1 cellular context compared by ENCODE assay signal in the genomic region with DNA sequence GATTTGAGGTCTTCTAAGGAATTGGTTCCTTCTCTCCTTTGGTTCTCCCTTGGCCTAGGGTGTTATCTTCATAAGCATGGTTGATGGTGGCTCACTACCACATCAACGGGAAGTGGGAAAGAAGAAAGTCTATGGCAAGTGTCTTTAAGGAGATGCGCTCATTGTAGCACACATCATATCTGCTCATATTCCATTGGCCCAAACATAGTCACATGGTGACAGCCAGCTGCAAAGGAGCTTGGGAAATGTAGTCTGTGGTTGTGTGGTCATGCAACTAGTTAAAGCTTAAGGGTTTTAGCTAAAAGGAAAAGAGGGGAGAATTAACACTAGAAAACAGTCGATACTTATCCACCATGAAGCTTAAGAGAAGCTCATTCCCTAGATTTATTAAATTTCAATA.
A peak's percentile ranks its signal among the peaks of the same experiment; 100 is the strongest.
TF ChIP-seq lines count a peak whose summit lies in the region.

No MANE protein-coding gene starts in this region.

TF ChIP-seq in H1, 55 proteins besides CTCF, POLR2A, EP300 and RAD21:
- TF ChIP-seq SIX5 (IDR thresholded peaks at IDR 0.05; ENCODE audit: low read depth, low read length): peak; percentile 54
- no peak for TF ChIP-seq NANOG (IDR thresholded peaks at IDR 0.05; ENCODE audit: insufficient read depth, low read depth, low read length, poor library complexity, severe bottlenecking)
- TF ChIP-seq ATF3 (IDR thresholded peaks at IDR 0.05; ENCODE audit: insufficient read depth, low read depth, low read length): 0 out of 2 replicates have a peak, but pooled peaks have one; percentile 24
- TF ChIP-seq, protein P1, sequence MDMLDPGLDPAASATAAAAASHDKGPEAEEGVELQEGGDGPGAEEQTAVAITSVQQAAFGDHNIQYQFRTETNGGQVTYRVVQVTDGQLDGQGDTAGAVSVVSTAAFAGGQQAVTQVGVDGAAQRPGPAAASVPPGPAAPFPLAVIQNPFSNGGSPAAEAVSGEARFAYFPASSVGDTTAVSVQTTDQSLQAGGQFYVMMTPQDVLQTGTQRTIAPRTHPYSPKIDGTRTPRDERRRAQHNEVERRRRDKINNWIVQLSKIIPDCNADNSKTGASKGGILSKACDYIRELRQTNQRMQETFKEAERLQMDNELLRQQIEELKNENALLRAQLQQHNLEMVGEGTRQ (IDR thresholded peaks at IDR 0.05; ENCODE audit: low read length): peak; percentile 80
